8 cellular contexts compared by ENCODE assay signal in genomic region chr13:20160346-20161274, GRCh38. TPM values are rescaled to one million over a fixed set of nuclear protein-coding genes. Genes with fewer than 3 reads are reported as not detected.
DNase-seq lines count a peak whose midpoint lies in the region; ATAC-seq and TF ChIP-seq lines count a peak whose summit lies in the region.

Gene GJA3, minus strand, starts transcription at chr13:20161052. Its CDS starts 17,764 bp downstream, at chr13:20143288.

- CTCF ChIA-PET in WTC11 (lab: Charles Lee): interaction anchor here (0.6 to 3.9 kb wide), 9 partner anchors 19 to 262 kb away, joined by 3 to 32 read pairs (median 3); no protein-coding TSS in a partner anchor

- peaks cover 0 to 2% (median 0%) of the 10 kb centered on the region in 7 donors for H3K9me3 Mint-ChIP-seq in CD4-positive, CD25-positive, alpha-beta regulatory T cell
- no peaks in the 10 kb centered on the region for H3K9me3 Mint-ChIP-seq in WTC11
- H3K9me3 Mint-ChIP-seq in dendritic cell treated with granulocyte-macrophage colony-stimulating factor and Interleukin-4, amounts not matched to agents 40 ng/mL and 50 ng/mL, for 4 days: no peaks in the 10 kb centered on the region

- peaks cover 66% of the 10 kb centered on the region for H3K27me3 Mint-ChIP-seq in CD4-positive, CD25-positive, alpha-beta regulatory T cell
- H3K27me3 Mint-ChIP-seq in WTC11 (ENCODE audit: low read depth): peaks cover 68% of the 10 kb centered on the region
- peaks cover 61% of the 10 kb centered on the region for H3K27me3 Mint-ChIP-seq in dendritic cell treated with granulocyte-macrophage colony-stimulating factor and Interleukin-4, amounts not matched to agents 40 ng/mL and 50 ng/mL, for 4 days

- no peaks in the 10 kb centered on the region for H3K36me3 Mint-ChIP-seq in CD4-positive, CD25-positive, alpha-beta regulatory T cell
- no peaks in the 10 kb centered on the region for H3K36me3 Mint-ChIP-seq in WTC11
- H3K36me3 Mint-ChIP-seq in dendritic cell treated with granulocyte-macrophage colony-stimulating factor and Interleukin-4, amounts not matched to agents 40 ng/mL and 50 ng/mL, for 4 days (ENCODE audit: low read depth): no peaks in the 10 kb centered on the region

- intact Hi-C loops in dendritic cell treated with granulocyte-macrophage colony-stimulating factor and Interleukin-4, amounts not matched to agents 40 ng/mL and 50 ng/mL, for 4 days (cut with micrococcal nuclease): loop anchor here (5.0 kb wide), 2 partner anchors 33 to 178 kb away; no protein-coding TSS in a partner anchor

- H3K4me3 ChIP-seq in CD4-positive, CD25-positive, alpha-beta regulatory T cell (ENCODE audit: low read depth, low read length): peak within 1 kb of the TSS; percentile 18
- H3K4me3 ChIP-seq in mesodermal cell (ENCODE audit: extremely low read depth, insufficient read depth, low read length, poor library complexity, severe bottlenecking): peak within 1 kb of the TSS; percentile 36

- 0% methylated on average over 58 to 84 of the region's 93 CpGs for WGBS in mesodermal cell (ENCODE audit: insufficient coverage in 2 of 2), 2 experiments

- POLR2A ChIA-PET in WTC11 (lab: Charles Lee): interaction anchor here (0.9 kb wide), 1 partner anchor 63 kb away, joined by 3 read pairs; no protein-coding TSS in a partner anchor

- peaks cover 31% of the 10 kb centered on the region for H3K4me1 ChIP-seq in CD4-positive, CD25-positive, alpha-beta regulatory T cell (ENCODE audit: control insufficient read depth, insufficient read depth, low read length, poor library complexity, severe bottlenecking)
- no peaks in the 10 kb centered on the region for H3K4me1 ChIP-seq in mesodermal cell (ENCODE audit: control insufficient read depth, insufficient read depth, low read length, poor library complexity, severe bottlenecking)

- H3K4me1 Mint-ChIP-seq in CD4-positive, CD25-positive, alpha-beta regulatory T cell: peaks cover 9 to 24% (median 17%) of the 10 kb centered on the region in 4 donors
- H3K4me1 Mint-ChIP-seq in WTC11: peaks cover 16% of the 10 kb centered on the region
- H3K4me1 Mint-ChIP-seq in dendritic cell treated with granulocyte-macrophage colony-stimulating factor and Interleukin-4, amounts not matched to agents 40 ng/mL and 50 ng/mL, for 4 days (ENCODE audit: low read depth): peaks cover 9% of the 10 kb centered on the region

- H3K9me3 ChIP-seq in CD4-positive, CD25-positive, alpha-beta regulatory T cell (ENCODE audit: control insufficient read depth in 2 of 2, low read length in 2 of 2): no peaks in the 10 kb centered on the region
- no peaks in the 10 kb centered on the region for H3K9me3 ChIP-seq in mesodermal cell (ENCODE audit: control insufficient read depth, low read length)

- H3K4me3 Mint-ChIP-seq in CD4-positive, CD25-positive, alpha-beta regulatory T cell: peak within 1 kb of the TSS; percentile 71 to 87 (median 86)
- peak within 1 kb of the TSS; percentile 84 for H3K4me3 Mint-ChIP-seq in WTC11
- peak within 1 kb of the TSS; percentile 74 for H3K4me3 Mint-ChIP-seq in dendritic cell treated with granulocyte-macrophage colony-stimulating factor and Interleukin-4, amounts not matched to agents 40 ng/mL and 50 ng/mL, for 4 days

- peak; percentile 31 to 53 (median 33) for DNase-seq in CD4-positive, CD25-positive, alpha-beta regulatory T cell
- DNase-seq in WTC11 (ENCODE audit: low spot score): peak; percentile 71
- DNase-seq in stimulated activated naive CD4-positive, alpha-beta T cell (lab: John Stamatoyannopoulos, UW): peak; percentile 12 to 38 (median 34)
- DNase-seq in medulla oblongata (ENCODE audit: extremely low spot score): no peak

- no peaks in the 10 kb centered on the region for H3K36me3 ChIP-seq in CD4-positive, CD25-positive, alpha-beta regulatory T cell (ENCODE audit: control insufficient read depth, insufficient read depth, low read length)
- H3K36me3 ChIP-seq in mesodermal cell (ENCODE audit: control insufficient read depth, insufficient read depth, low read length): no peaks in the 10 kb centered on the region

- no peak for TF ChIP-seq CTCF in WTC11 (IDR thresholded peaks at IDR 0.05)

- ATAC-seq in CD4-positive, CD25-positive, alpha-beta regulatory T cell (ENCODE audit: low read depth in 2 of 2): peak; percentile 29 to 31
- ATAC-seq in GM19455 (IDR thresholded peaks at IDR 0.05; ENCODE audit: unreplicated experiment) (peak; percentile 71), HG03521 (IDR thresholded peaks at IDR 0.05; ENCODE audit: unreplicated experiment) (peak; percentile 39), WTC11 (peak; percentile 78)

- no peak within 1 kb of the TSS for H3K27ac ChIP-seq in CD4-positive, CD25-positive, alpha-beta regulatory T cell (ENCODE audit: insufficient read depth, low read length, poor library complexity, severe bottlenecking)
- no peak within 1 kb of the TSS for H3K27ac ChIP-seq in mesodermal cell (ENCODE audit: low read depth, low read length, severe bottlenecking)

- peaks cover 35% of the 10 kb centered on the region for H3K27me3 ChIP-seq in CD4-positive, CD25-positive, alpha-beta regulatory T cell (ENCODE audit: control insufficient read depth, insufficient read depth, low read length)

- peak within 1 kb of the TSS in 1 of 3 donors; percentile 9 for H3K27ac Mint-ChIP-seq in CD4-positive, CD25-positive, alpha-beta regulatory T cell
- H3K27ac Mint-ChIP-seq in WTC11: no peak within 1 kb of the TSS
- no peak within 1 kb of the TSS for H3K27ac Mint-ChIP-seq in dendritic cell treated with granulocyte-macrophage colony-stimulating factor and Interleukin-4, amounts not matched to agents 40 ng/mL and 50 ng/mL, for 4 days

TF ChIP-seq in WTC11, 78 proteins besides CTCF, POLR2A, EP300 and RAD21 (continues in another document):
- TF ChIP-seq ATF6 (CRISPR knock-in tag; IDR thresholded peaks at IDR 0.05): no peak
- TF ChIP-seq E2F5 (CRISPR knock-in tag; IDR thresholded peaks at IDR 0.05): no peak
- no peak for TF ChIP-seq TP53 (CRISPR knock-in tag; IDR thresholded peaks at IDR 0.05)
- TF ChIP-seq FOXK1 (CRISPR knock-in tag; IDR thresholded peaks at IDR 0.05): 0 out of 2 replicates have a peak, but pooled peaks have one; percentile 49
- TF ChIP-seq RORB (CRISPR knock-in tag; IDR thresholded peaks at IDR 0.05): no peak
- TF ChIP-seq ZMAT4 (CRISPR knock-in tag; IDR thresholded peaks at IDR 0.05): no peak
- no peak for TF ChIP-seq PRRX2 (CRISPR knock-in tag; IDR thresholded peaks at IDR 0.05)
- no peak for TF ChIP-seq ATF1 (CRISPR knock-in tag; IDR thresholded peaks at IDR 0.05)
- 0 out of 2 replicates have a peak, but pooled peaks have one; percentile 21 for TF ChIP-seq FOXP4 (CRISPR knock-in tag; IDR thresholded peaks at IDR 0.05)
- TF ChIP-seq NR3C1 (CRISPR knock-in tag; conservative IDR thresholded peaks at IDR 0.05; ENCODE audit: low read depth): no peak

RNA-seq across cellular contexts. Expression of gene GJA3, which starts in this region (rescaled TPM):
- not detected for total RNA-seq in CD4-positive, CD25-positive, alpha-beta regulatory T cell
- polyA plus RNA-seq in CD4-positive, CD25-positive, alpha-beta regulatory T cell: under 1 TPM in 1 of 4 donors, not detected in 3; 0.06 TPM
- 0.48 to 0.85 TPM (median 0.82 TPM) in 3 replicates for total RNA-seq in WTC11 (2021)
- polyA plus RNA-seq in mesodermal cell (2013, experiment 1 of 2): 0.70 TPM
- 0.66 TPM for polyA plus RNA-seq in mesodermal cell (2013, experiment 2 of 2)

Comparison
In these comparisons a context has a peak if more than half of its experiments do, and no peak if none do; other contexts are left out.
1. Peak in DNase-seq, ATAC-seq and H3K4me3 ChIP-seq in CD4-positive, CD25-positive, alpha-beta regulatory T cell; RNA of the gene not detected or under 1 TPM.
2. Peak in DNase-seq and ATAC-seq in WTC11; RNA of the gene not detected or under 1 TPM.